9 cellular contexts compared by ENCODE assay signal in genomic region chr7:120941064-120941463, GRCh38. TPM values are rescaled to one million over a fixed set of nuclear protein-coding genes. Genes with fewer than 3 reads are reported as not detected.
A peak's percentile ranks its signal among the peaks of the same experiment; 100 is the strongest.
DNase-seq lines count a peak whose midpoint lies in the region; ATAC-seq and TF ChIP-seq lines count a peak whose summit lies in the region.
"Had no signal": no experiment of that assay in that cellular context is flagged by ENCODE, and none has a peak within 500 bp of the region (broad histone marks: within the 10 kb centered on the region; RNA-seq: fewer than 3 reads in every experiment).

No MANE protein-coding gene starts in this region.

- CTCF ChIA-PET in MCF 10A (lab: Yijun Ruan, JAX): interaction anchor here (0.7 to 2.1 kb wide), 5 partner anchors 14 to 181 kb away, joined by 3 to 11 read pairs (median 3); no protein-coding TSS in a partner anchor

- H3K9me3 ChIP-seq in breast epithelium: no peaks in the 10 kb centered on the region

- no peaks in the 10 kb centered on the region for H3K4me1 Mint-ChIP-seq in MCF 10A (ENCODE audit: insufficient read depth, unreplicated experiment)
- H3K4me1 Mint-ChIP-seq in endothelial cell (ENCODE audit: unreplicated experiment): peaks cover 15% of the 10 kb centered on the region
- H3K4me1 Mint-ChIP-seq in type B pancreatic cell (ENCODE audit: unreplicated experiment): peaks cover 5% of the 10 kb centered on the region
- H3K4me1 Mint-ChIP-seq in immature natural killer cell: no peaks in the 10 kb centered on the region

- H3K27ac Mint-ChIP-seq in MCF 10A (ENCODE audit: low read depth, unreplicated experiment) (no peak overlapping the region), endothelial cell (ENCODE audit: unreplicated experiment) (peak overlapping the region; percentile 78), type B pancreatic cell (no peak overlapping the region), immature natural killer cell (no peak overlapping the region)
- H3K27ac Mint-ChIP-seq: T-helper 1 cell treated with Interleukin-12 subunit alpha and Interleukin-12 subunit beta and Interleukin-4 antibody, amounts not matched to agents 30 μg/mL and 1 μg/mL, for 36 hours had no signal

- BruUV-seq in MCF 10A (replicated peaks; lab: Mats Ljungman, UMichigan): no TSS peak

- H3K27me3 Mint-ChIP-seq in MCF 10A (ENCODE audit: insufficient read depth, unreplicated experiment) (peaks cover 80% of the 10 kb centered on the region), endothelial cell (ENCODE audit: unreplicated experiment) (no peaks in the 10 kb centered on the region), type B pancreatic cell (no peaks in the 10 kb centered on the region), immature natural killer cell (ENCODE audit: low read depth in 3 of 3) (peaks cover 0 to 7% (median 4%) of the 10 kb centered on the region in 3 donors)

- no peaks in the 10 kb centered on the region for H3K27me3 ChIP-seq in breast epithelium

- H3K9me3 Mint-ChIP-seq in MCF 10A (ENCODE audit: unreplicated experiment) (no peaks in the 10 kb centered on the region), endothelial cell (ENCODE audit: unreplicated experiment) (no peaks in the 10 kb centered on the region), type B pancreatic cell (no peaks in the 10 kb centered on the region), immature natural killer cell (no peaks in the 10 kb centered on the region)
- H3K9me3 Mint-ChIP-seq: T-helper 1 cell treated with Interleukin-12 subunit alpha and Interleukin-12 subunit beta and Interleukin-4 antibody, amounts not matched to agents 30 μg/mL and 1 μg/mL, for 36 hours had no signal

- H3K36me3 ChIP-seq in breast epithelium: no peaks in the 10 kb centered on the region

- no peak for ATAC-seq in GM21576 (IDR thresholded peaks at IDR 0.05; ENCODE audit: unreplicated experiment)

- TF ChIP-seq CTCF in MCF 10A (IDR thresholded peaks at IDR 0.05; ENCODE audit: unreplicated experiment) (no peak), breast epithelium (IDR thresholded peaks at IDR 0.05) (peak in 1 of 3 donors; percentile 24), endothelial cell (IDR thresholded peaks at IDR 0.05; ENCODE audit: unreplicated experiment) (no peak), type B pancreatic cell (conservative IDR thresholded peaks at IDR 0.05) (peak; percentile 42)

- H3K4me3 ChIP-seq in breast epithelium: no peak overlapping the region

- no peak for TF ChIP-seq POLR2A in breast epithelium (IDR thresholded peaks at IDR 0.05)

- H3K4me3 Mint-ChIP-seq in MCF 10A (ENCODE audit: unreplicated experiment) (no peak overlapping the region), endothelial cell (ENCODE audit: unreplicated experiment) (no peak overlapping the region), type B pancreatic cell (no peak overlapping the region), immature natural killer cell (no peak overlapping the region)
- H3K4me3 Mint-ChIP-seq: T-helper 1 cell treated with Interleukin-12 subunit alpha and Interleukin-12 subunit beta and Interleukin-4 antibody, amounts not matched to agents 30 μg/mL and 1 μg/mL, for 36 hours had no signal

- POLR2A ChIA-PET in MCF 10A (lab: Yijun Ruan, JAX): no interaction called here

- intact Hi-C loops in MCF 10A (cut with micrococcal nuclease) (loop anchor here (1.0 to 2.0 kb wide), 2 partner anchors 135 to 148 kb away; no protein-coding TSS in a partner anchor), breast epithelium (cut with DNase I; ENCODE audit: low total_unique reads) (no loop called here)

- H3K27ac ChIP-seq in breast epithelium: no peak overlapping the region

- peak; percentile 16 for DNase-seq in MCF 10A (ENCODE audit: unreplicated experiment)
- no peak for DNase-seq in breast epithelium (ENCODE audit: low spot score in 2 of 2)
- DNase-seq in LoVo (ENCODE audit: low spot score): peak; percentile 43
- no peak for DNase-seq in endothelial cell (ENCODE audit: low spot score)
- no peak for DNase-seq in type B pancreatic cell (ENCODE audit: extremely low spot score, unreplicated experiment)
- DNase-seq in immature natural killer cell: no peak
- DNase-seq in anterior cingulate cortex (lab: John Stamatoyannopoulos, UW): no peak

- no peaks in the 10 kb centered on the region for H3K4me1 ChIP-seq in breast epithelium

- H3K36me3 Mint-ChIP-seq in MCF 10A (ENCODE audit: insufficient read depth, unreplicated experiment) (no peaks in the 10 kb centered on the region), endothelial cell (ENCODE audit: low read depth, unreplicated experiment) (no peaks in the 10 kb centered on the region), type B pancreatic cell (no peaks in the 10 kb centered on the region), immature natural killer cell (no peaks in the 10 kb centered on the region)

RNA-seq across cellular contexts. Expression of gene ING3, which starts 9.5 kb away (rescaled TPM):
- total RNA-seq in MCF 10A (2022) (11.7 and 18.9 TPM in 2 replicates), breast epithelium (10 to 100 TPM; 14.6 to 19.0 (median 19.0) TPM), endothelial cell (ENCODE audit: unreplicated experiment) (15.6 TPM), type B pancreatic cell (ENCODE audit: low replicate concordance) (14.5 and 20.7 TPM in 2 replicates)
- polyA plus RNA-seq in immature natural killer cell: 10 to 100 TPM; 29.5 to 33.7 (median 31.4) TPM

RNA-seq across cellular contexts. Expression of gene CPED1, which starts 47.4 kb away (rescaled TPM):
- total RNA-seq in MCF 10A (2022): not detected in 2 replicates
- total RNA-seq in breast epithelium: 10 to 100 TPM; 14.3 to 29.3 (median 15.4) TPM
- total RNA-seq in endothelial cell (ENCODE audit: unreplicated experiment): 1.8 TPM
- 0.88 and 45.4 TPM in 2 replicates for total RNA-seq in type B pancreatic cell (ENCODE audit: low replicate concordance)
- 1 to 10 TPM in 2 of 3 donors, not detected in 1; 1.3 to 2.2 TPM for polyA plus RNA-seq in immature natural killer cell

Comparison
In these comparisons a context has a peak if more than half of its experiments do, and no peak if none do; other contexts are left out.
1. DNase-seq: peak in MCF 10A (single experiment) and LoVo (single experiment); none in breast epithelium (0 of 2), endothelial cell (single experiment), type B pancreatic cell (single experiment), immature natural killer cell (0 of 3) and anterior cingulate cortex (0 of 58).